ENCODE assay signal across 16 cellular contexts in the genomic region with DNA sequence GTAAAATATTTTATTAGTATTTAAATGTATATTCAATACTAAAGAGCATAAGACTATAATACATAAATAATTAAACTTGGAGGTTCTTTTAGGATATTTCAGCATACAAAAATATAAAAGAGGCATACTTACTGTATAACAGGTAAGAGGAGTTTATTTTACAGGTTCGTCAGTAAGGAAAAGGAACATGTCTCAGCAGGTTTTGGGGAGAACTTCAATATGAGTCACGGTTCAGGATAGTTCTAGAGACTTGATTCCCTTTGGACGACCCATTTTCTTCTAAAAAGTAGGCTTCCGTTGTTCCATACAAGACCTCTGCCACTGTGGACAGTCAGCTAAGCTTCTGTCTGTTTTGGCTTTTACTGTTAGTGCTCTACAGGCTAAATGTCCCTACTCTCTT.
"Had no signal": no experiment of that assay in that cellular context is flagged by ENCODE, and none has a peak within 500 bp of the region (broad histone marks: within the 10 kb centered on the region; RNA-seq: fewer than 3 reads in every experiment).

No MANE protein-coding gene starts in this region.

- H3K4me1 ChIP-seq: colonic mucosa, gastroesophageal sphincter, psoas muscle, right lobe of liver had no signal

- DNase-seq: colonic mucosa; dermis blood vessel endothelial cell; left colon; left ventricle myocardium superior; mucosa of descending colon; naive thymus-derived CD8-positive, alpha-beta T cell; psoas muscle; retina; right lobe of liver; stimulated activated CD4-positive, alpha-beta T cell treated with anti-CD3 and anti-CD28 coated beads, Interleukin-4, amount 100 ng/mL, for 24 hours; tibial artery had no signal

- H3K4me3 ChIP-seq: colonic mucosa, gastroesophageal sphincter, hepatocyte, lung, mucosa of descending colon, psoas muscle, right lobe of liver, tibial artery had no signal

- ATAC-seq: gastroesophageal sphincter; left colon; left ventricle myocardium superior; mucosa of descending colon; naive thymus-derived CD8-positive, alpha-beta T cell; psoas muscle; right lobe of liver; stimulated activated memory B cell treated with anti-CD40 and anti-IgM and Interleukin-4, amounts not matched to agents 10 μg/mL and 1 μg/mL and 100 μg/mL, for 72 hours had no signal

- H3K36me3 ChIP-seq: colonic mucosa, gastroesophageal sphincter, neutrophil, right lobe of liver, tibial artery had no signal

- H3K9me3 ChIP-seq: colonic mucosa, gastroesophageal sphincter, mucosa of descending colon, neutrophil, psoas muscle, right lobe of liver had no signal

- H3K27me3 ChIP-seq: colonic mucosa, hepatocyte, neutrophil, right lobe of liver, tibial artery had no signal

- H3K4me2 ChIP-seq: hepatocyte had no signal

- H3K79me2 ChIP-seq: hepatocyte had no signal

- H2AFZ ChIP-seq: hepatocyte had no signal

- H3K27ac ChIP-seq: colonic mucosa, gastroesophageal sphincter, hepatocyte, neutrophil, psoas muscle, right lobe of liver, tibial artery had no signal
